ENCODE assay signal across 8 cellular contexts in the genomic region with DNA sequence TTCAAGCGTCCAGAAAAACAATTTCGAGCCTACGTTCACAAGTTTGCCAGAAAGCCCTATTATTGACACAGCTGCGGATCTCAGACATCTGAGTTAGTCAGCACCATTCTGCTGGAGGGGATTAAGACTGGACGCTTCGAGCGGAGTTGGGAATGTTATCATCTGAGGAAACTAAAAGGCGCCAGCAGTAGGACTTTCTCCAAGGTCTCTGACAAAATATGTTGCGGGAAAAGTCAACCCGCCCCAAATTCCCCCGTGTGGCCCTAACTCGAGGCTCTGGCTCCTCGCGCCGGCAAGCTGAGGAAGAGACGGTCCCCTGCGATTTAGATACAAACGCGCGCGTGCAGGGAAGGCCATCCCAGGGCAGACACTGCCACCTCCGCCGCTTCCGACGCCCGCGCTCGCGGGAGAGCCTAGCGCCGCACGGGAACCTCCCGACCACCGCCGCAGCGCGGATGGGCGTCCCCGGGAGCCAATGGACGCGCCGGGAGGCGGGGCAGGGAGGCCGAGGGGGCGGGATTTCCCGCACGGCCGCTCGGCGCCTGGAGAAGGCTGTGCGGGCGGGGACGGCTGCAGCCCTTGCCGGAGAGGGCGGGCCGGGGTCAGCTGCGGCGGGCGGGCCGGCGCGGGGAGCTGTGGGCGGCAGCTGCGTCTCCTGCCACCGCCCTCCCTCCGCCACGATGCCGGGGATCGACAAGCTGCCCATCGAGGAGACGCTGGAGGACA. TPM values are rescaled to one million over a fixed set of nuclear protein-coding genes. Genes with fewer than 3 reads are reported as not detected.
A peak's percentile ranks its signal among the peaks of the same experiment; 100 is the strongest.
DNase-seq lines count a peak whose midpoint lies in the region; ATAC-seq and TF ChIP-seq lines count a peak whose summit lies in the region.

A gene with protein sequence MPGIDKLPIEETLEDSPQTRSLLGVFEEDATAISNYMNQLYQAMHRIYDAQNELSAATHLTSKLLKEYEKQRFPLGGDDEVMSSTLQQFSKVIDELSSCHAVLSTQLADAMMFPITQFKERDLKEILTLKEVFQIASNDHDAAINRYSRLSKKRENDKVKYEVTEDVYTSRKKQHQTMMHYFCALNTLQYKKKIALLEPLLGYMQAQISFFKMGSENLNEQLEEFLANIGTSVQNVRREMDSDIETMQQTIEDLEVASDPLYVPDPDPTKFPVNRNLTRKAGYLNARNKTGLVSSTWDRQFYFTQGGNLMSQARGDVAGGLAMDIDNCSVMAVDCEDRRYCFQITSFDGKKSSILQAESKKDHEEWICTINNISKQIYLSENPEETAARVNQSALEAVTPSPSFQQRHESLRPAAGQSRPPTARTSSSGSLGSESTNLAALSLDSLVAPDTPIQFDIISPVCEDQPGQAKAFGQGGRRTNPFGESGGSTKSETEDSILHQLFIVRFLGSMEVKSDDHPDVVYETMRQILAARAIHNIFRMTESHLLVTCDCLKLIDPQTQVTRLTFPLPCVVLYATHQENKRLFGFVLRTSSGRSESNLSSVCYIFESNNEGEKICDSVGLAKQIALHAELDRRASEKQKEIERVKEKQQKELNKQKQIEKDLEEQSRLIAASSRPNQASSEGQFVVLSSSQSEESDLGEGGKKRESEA (plus strand): TSS at position 526 of the 726 bp plus-strand sequence. CDS start 155 bp downstream, at position 681.

- no peaks in the 10 kb centered on the region for H3K9me3 ChIP-seq in AG04450 (ENCODE audit: control insufficient read depth, insufficient read depth, low read length)

- peak within 1 kb of the TSS; percentile 41 for H3K27ac Mint-ChIP-seq in central memory CD8-positive, alpha-beta T cell (ENCODE audit: low read depth)

- POLR2A ChIA-PET in AG04450 (lab: Yijun Ruan, JAX), result no interaction called here

- DNase-seq in AG04450 (ENCODE audit: low read depth, low spot score), result peak; percentile 53
- DNase-seq in NCI-H2227 (lab: John Stamatoyannopoulos, UW; ENCODE audit: unreplicated experiment), result peak; percentile 95
- peak; percentile 74 to 78 for DNase-seq in central memory CD8-positive, alpha-beta T cell (ENCODE audit: low spot score in 2 of 2)
- peak; percentile 93 for DNase-seq in iris pigment epithelial cell (ENCODE audit: low read depth)
- peak; percentile 80 to 87 for DNase-seq in stimulated activated CD4-positive, alpha-beta T cell treated with anti-CD3 and anti-CD28 coated beads, Interleukin-12 subunit alpha, Interleukin-12 subunit beta, amount 100 ng/mL, for 24 hours (ENCODE audit: low read depth in 2 of 2)

- peaks cover 10% of the 10 kb centered on the region for H3K36me3 Mint-ChIP-seq in central memory CD8-positive, alpha-beta T cell (ENCODE audit: insufficient read depth)

- peaks cover 24% of the 10 kb centered on the region for H3K4me1 Mint-ChIP-seq in central memory CD8-positive, alpha-beta T cell

- TF ChIP-seq CTCF in AG04450 (IDR thresholded peaks at IDR 0.05; ENCODE audit: low read depth, low read length), result no peak

- no peaks in the 10 kb centered on the region for H3K9me3 Mint-ChIP-seq in central memory CD8-positive, alpha-beta T cell

- H3K27ac ChIP-seq in AG04450 (ENCODE audit: low read depth, low read length), result peak within 1 kb of the TSS; percentile 84

- ATAC-seq in GM18861 (IDR thresholded peaks at IDR 0.05; ENCODE audit: unreplicated experiment) (peak; percentile 84), HG03095 (IDR thresholded peaks at IDR 0.05; ENCODE audit: unreplicated experiment) (peak; percentile 90)
- peak; percentile 92 to 96 for ATAC-seq in activated CD4-positive, CD25-positive, alpha-beta regulatory T cell treated with anti-CD3 and anti-CD28 coated beads, Interleukin-2, amount 50 U/mL, for 24 hours
- peak; percentile 81 for ATAC-seq in central memory CD8-positive, alpha-beta T cell (replicated peaks; ENCODE audit: extremely low read depth, poor library complexity, severe bottlenecking)

- H3K4me3 ChIP-seq in AG04450 (ENCODE audit: low read depth, low read length), result peak within 1 kb of the TSS; percentile 90

- CTCF ChIA-PET in AG04450 (lab: Charles Lee), result interaction anchor here (1.1 to 1.5 kb wide), 4 partner anchors 57 to 74 kb away, joined by 4 to 7 read pairs (median 4); no protein-coding TSS in a partner anchor

- peak within 1 kb of the TSS; percentile 87 for H3K4me3 Mint-ChIP-seq in central memory CD8-positive, alpha-beta T cell

- H3K27me3 Mint-ChIP-seq in central memory CD8-positive, alpha-beta T cell, result no peaks in the 10 kb centered on the region

- H3K27me3 ChIP-seq in AG04450 (ENCODE audit: control insufficient read depth, insufficient read depth, low read length), result no peaks in the 10 kb centered on the region

RNA-seq across cellular contexts. Expression of the gene that starts here (rescaled TPM):
- 16.9 and 23.5 TPM in 2 replicates for polyA plus RNA-seq in AG04450 (2011; rRNA removed)
- 32.0 and 34.8 TPM in 2 replicates for polyA minus RNA-seq in AG04450 (2011; rRNA and poly(A)+ RNA removed)

Comparison
In these comparisons a context has a peak if more than half of its experiments do, and no peak if none do; other contexts are left out.
1. Peak in every context shown above with its lines: DNase-seq, ATAC-seq, H3K4me3 ChIP-seq and H3K27ac ChIP-seq.